Comparison of ENCODE assay signal across 8 cellular contexts in the genomic region with DNA sequence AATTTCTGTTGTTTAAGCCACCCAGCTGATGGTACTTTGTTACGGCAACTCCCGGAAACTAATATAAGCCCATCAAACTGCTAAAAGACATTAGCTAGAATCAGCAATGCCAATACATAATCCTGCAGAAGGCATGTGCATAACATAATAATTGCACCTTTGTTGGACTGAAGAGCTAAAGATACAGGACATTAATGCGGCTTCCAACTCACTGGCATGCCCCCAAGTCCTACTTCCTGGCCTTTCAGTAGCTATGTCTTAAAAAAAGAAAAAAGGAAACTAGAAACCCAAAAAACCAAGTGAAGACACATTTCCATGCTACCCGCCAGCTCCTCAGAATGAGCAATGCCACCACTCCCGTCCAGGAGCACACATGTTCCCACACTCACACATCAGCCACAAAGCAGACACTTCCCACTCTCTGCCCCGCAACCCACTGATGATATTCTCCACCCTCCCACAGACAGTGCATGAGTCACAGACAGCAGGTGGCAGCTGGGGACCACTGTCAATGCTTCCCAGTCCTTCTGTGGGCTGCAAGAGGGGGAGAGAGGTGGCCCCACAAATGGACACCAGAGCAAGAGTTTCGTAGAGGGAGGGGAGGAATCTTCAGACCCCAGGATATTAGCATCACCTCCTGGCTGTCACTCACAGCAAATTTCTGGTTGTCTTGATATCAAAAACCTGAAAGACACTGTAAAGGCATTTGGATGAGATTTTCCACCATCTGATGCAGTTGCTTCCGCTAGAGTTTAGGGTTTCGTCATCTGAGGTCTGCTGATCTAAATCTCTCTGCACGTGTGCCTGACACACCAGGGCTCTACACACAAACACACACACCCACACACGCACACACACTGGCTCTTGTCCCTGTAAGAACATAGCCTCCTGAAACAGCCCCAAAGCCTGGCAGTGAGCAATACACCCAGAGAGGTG. TPM values are rescaled to one million over a fixed set of nuclear protein-coding genes. Genes with fewer than 3 reads are reported as not detected.
A peak's percentile ranks its signal among the peaks of the same experiment; 100 is the strongest.
DNase-seq lines count a peak whose midpoint lies in the region; ATAC-seq, FAIRE-seq and TF ChIP-seq lines count a peak whose summit lies in the region.

No MANE protein-coding gene starts in this region.

- no peak for TF ChIP-seq POLR2A in K562 (conservative IDR thresholded peaks at IDR 0.05)

- in situ Hi-C loops in K562 (cut with MboI): no loop called here

- H3K4me3 ChIP-seq in K562 (no peak overlapping the region), left lung (no peak overlapping the region)

- H3K4me1 ChIP-seq in K562 (replicated peaks in 1 of 2; ENCODE audit: control insufficient read depth in 2 of 2, insufficient read depth in 2 of 2, low read length in 2 of 2) (peaks cover 6 to 11% of the 10 kb centered on the region in 2 experiments; a peak in 4 of 5 replicates), left lung (peaks cover 11 to 41% of the 10 kb centered on the region in 2 donors)

- intact Hi-C loops in K562 (cut with micrococcal nuclease): loop anchor here (1.0 to 5.0 kb wide), 3 partner anchors 57 to 118 kb away; no protein-coding TSS in a partner anchor
- intact Hi-C loops in left lung (cut with DNase I): no loop called here

- peak; percentile 69 to 72 for TF ChIP-seq RAD21 in K562 (CRISPR knock-in tag; conservative IDR thresholded peaks at IDR 0.05 in 1 of 2, IDR thresholded peaks at IDR 0.05 in 1 of 2)

- TF ChIP-seq EP300 in K562 (IDR thresholded peaks at IDR 0.05; ENCODE audit: low read length): no peak

- 36% methylated on average over 11 of the region's 11 CpGs for WGBS in K562 (ENCODE audit: insufficient coverage, low coverage, missing lambda C conversion rate)

- POLR2A ChIA-PET in K562 (lab: Yijun Ruan, JAX): interaction anchor here (0.5 to 1.6 kb wide), 4 partner anchors 9 to 1864 kb away, joined by 3 read pairs; no protein-coding TSS in a partner anchor

- peak; percentile 6 for FAIRE-seq in K562 (lab: Jason Lieb, UNC)

- no peaks in the 10 kb centered on the region for H3K79me2 ChIP-seq in K562 (ENCODE audit: control insufficient read depth, insufficient read depth, low read length)

- peak; percentile 46 for ATAC-seq in HG02884 (IDR thresholded peaks at IDR 0.05; ENCODE audit: unreplicated experiment)
- ATAC-seq in K562: peak; percentile 80
- ATAC-seq in left lung: peak; percentile 82

- DNase-seq in ELR (ENCODE audit: low read depth): peak; percentile 26
- DNase-seq in T-helper 9 cell: peak; percentile 53
- peak in 1 of 4 experiments; percentile 38 for DNase-seq in K562 (ENCODE audit: extremely low read depth in 1 of 4, low spot score in 3 of 4)
- peak in 1 of 2 donors; percentile 67 for DNase-seq in left lung
- DNase-seq in stimulated activated CD8-positive, alpha-beta memory T cell treated with anti-CD3 and anti-CD28 coated beads, Interleukin-12 subunit alpha, Interleukin-12 subunit beta, amount 100 ng/mL, for 1 hour (ENCODE audit: low read depth): peak; percentile 58
- DNase-seq in islet precursor cell: no peak
- no peak for DNase-seq in NCI-H524 treated with DMSO at 0.1 percent for 48 hours (lab: John Stamatoyannopoulos, UW)

- peaks cover 3% of the 10 kb centered on the region for H3K9me1 ChIP-seq in K562 (ENCODE audit: control insufficient read depth, insufficient read depth, low read length)

- H3K4me2 ChIP-seq in K562 (ENCODE audit: insufficient read depth, low read length): no peak overlapping the region; the same call in 1 of the 2 replicates

- no peak overlapping the region for H2AFZ ChIP-seq in K562 (ENCODE audit: low read depth, low read length)

- no peaks in the 10 kb centered on the region; the same call in 2 of the 3 replicates for H3K36me3 ChIP-seq in K562 (ENCODE audit: control insufficient read depth, insufficient read depth, low read length)
- H3K36me3 ChIP-seq in left lung: no peaks in the 10 kb centered on the region

- CTCF ChIA-PET in K562 (lab: Yijun Ruan, JAX; ENCODE audit: low intra/inter-chr PET ratio): no interaction called here

- TF ChIP-seq CTCF in K562 (IDR thresholded peaks at IDR 0.05 in 2 of 3, conservative IDR thresholded peaks at IDR 0.05 in 1 of 3; ENCODE audit: insufficient read depth in 2 of 3, low read depth in 1 of 3, low read length in 3 of 3) (peak; percentile 28 to 45 (median 42); a peak in 3 of 6 replicates), left lung (IDR thresholded peaks at IDR 0.05) (no peak)

- H3K27ac ChIP-seq in K562 (ENCODE audit: extremely low read depth, low read depth, low read length): no peak overlapping the region
- H3K27ac ChIP-seq in left lung: peak overlapping the region in 1 of 2 donors; percentile 43

- H3K9me3 ChIP-seq in K562 (replicated peaks; ENCODE audit: control insufficient read depth, insufficient read depth, low read depth, low read length) (no peaks in the 10 kb centered on the region), left lung (no peaks in the 10 kb centered on the region)

- no peak overlapping the region for H3K9ac ChIP-seq in K562 (ENCODE audit: insufficient read depth in 1 of 2, low read depth in 2 of 2, low read length in 2 of 2)

- H3K27me3 ChIP-seq in K562 (ENCODE audit: control insufficient read depth in 2 of 2, insufficient read depth in 2 of 2, low read length in 2 of 2): no peaks in the 10 kb centered on the region; a peak in 1 of 5 replicates
- no peaks in the 10 kb centered on the region for H3K27me3 ChIP-seq in left lung

- no TSS peak for BruUV-seq in K562 (replicated peaks; lab: Mats Ljungman, UMichigan)

- H4K20me1 ChIP-seq in K562 (replicated peaks; ENCODE audit: control insufficient read depth, insufficient read depth, low read length): peaks cover 4% of the 10 kb centered on the region

TF ChIP-seq in K562, 482 proteins besides CTCF, POLR2A, EP300 and RAD21 (continues in another document):
- TF ChIP-seq ZNF140 (CRISPR knock-in tag; IDR thresholded peaks at IDR 0.05): no peak
- TF ChIP-seq CHCHD3 (CRISPR knock-in tag; IDR thresholded peaks at IDR 0.05): no peak
- no peak for TF ChIP-seq KDM1A (IDR thresholded peaks at IDR 0.05)
- no peak for TF ChIP-seq ATF1 (CRISPR knock-in tag; IDR thresholded peaks at IDR 0.05)
- peak; percentile 23; the same call in 1 of the 2 replicates for TF ChIP-seq ATF1 (tag; IDR thresholded peaks at IDR 0.05)
- TF ChIP-seq, protein P1, sequence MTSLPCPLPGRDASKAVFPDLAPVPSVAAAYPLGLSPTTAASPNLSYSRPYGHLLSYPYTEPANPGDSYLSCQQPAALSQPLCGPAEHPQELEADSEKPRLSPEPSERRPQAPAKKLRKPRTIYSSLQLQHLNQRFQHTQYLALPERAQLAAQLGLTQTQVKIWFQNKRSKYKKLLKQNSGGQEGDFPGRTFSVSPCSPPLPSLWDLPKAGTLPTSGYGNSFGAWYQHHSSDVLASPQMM (CRISPR knock-in tag; IDR thresholded peaks at IDR 0.05): no peak
- TF ChIP-seq STAG1 (CRISPR knock-in tag; IDR thresholded peaks at IDR 0.05; ENCODE audit: borderline replicate concordance): peak; percentile 12; the same call in 1 of the 2 replicates
- TF ChIP-seq, protein P2, sequence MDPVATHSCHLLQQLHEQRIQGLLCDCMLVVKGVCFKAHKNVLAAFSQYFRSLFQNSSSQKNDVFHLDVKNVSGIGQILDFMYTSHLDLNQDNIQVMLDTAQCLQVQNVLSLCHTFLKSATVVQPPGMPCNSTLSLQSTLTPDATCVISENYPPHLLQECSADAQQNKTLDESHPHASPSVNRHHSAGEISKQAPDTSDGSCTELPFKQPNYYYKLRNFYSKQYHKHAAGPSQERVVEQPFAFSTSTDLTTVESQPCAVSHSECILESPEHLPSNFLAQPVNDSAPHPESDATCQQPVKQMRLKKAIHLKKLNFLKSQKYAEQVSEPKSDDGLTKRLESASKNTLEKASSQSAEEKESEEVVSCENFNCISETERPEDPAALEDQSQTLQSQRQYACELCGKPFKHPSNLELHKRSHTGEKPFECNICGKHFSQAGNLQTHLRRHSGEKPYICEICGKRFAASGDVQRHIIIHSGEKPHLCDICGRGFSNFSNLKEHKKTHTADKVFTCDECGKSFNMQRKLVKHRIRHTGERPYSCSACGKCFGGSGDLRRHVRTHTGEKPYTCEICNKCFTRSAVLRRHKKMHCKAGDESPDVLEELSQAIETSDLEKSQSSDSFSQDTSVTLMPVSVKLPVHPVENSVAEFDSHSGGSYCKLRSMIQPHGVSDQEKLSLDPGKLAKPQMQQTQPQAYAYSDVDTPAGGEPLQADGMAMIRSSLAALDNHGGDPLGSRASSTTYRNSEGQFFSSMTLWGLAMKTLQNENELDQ (CRISPR knock-in tag; IDR thresholded peaks at IDR 0.05; ENCODE audit: borderline replicate concordance): no peak

RNA-seq across cellular contexts. Expression of a gene that starts 32.8 kb away (rescaled TPM):
- total RNA-seq in K562 (2011; cell fraction: chromatin; rRNA removed; ENCODE audit: low replicate concordance): 13.1 and 17.7 TPM in 2 replicates
- 8.6 and 9.2 TPM in 2 replicates for total RNA-seq in K562 (2011; cell fraction: nucleolus; rRNA removed)
- 12.8 and 23.1 TPM in 2 replicates for total RNA-seq in K562 (2011; cell fraction: nucleoplasm; rRNA removed)
- 8.3 and 10.3 TPM in 2 replicates for total RNA-seq in K562 (2014; rRNA removed)
- total RNA-seq in K562 (2014; rRNA removed; fragmentation: Illumina TruSeq; extraction: Trizol): 10.8 and 11.0 TPM in 2 replicates
- 10.5 and 10.8 TPM in 2 replicates for total RNA-seq in K562 (2015; rRNA removed; fragmentation: Illumina TruSeq; extraction: Trizol)
- total RNA-seq in K562 (2021): 10.3 and 12.0 TPM in 2 replicates
- 3.6 and 3.8 TPM in 2 replicates for polyA plus RNA-seq in K562 (2011; rRNA removed)
- polyA plus RNA-seq in K562 (2011; cell fraction: cytosol; rRNA removed): 3.0 and 4.7 TPM in 2 replicates
- polyA plus RNA-seq in K562 (2011; cell fraction: nucleus; rRNA removed): 3.3 and 5.0 TPM in 2 replicates
- 3.6 and 6.6 TPM in 2 replicates for polyA plus RNA-seq in K562 (2012)
- 7.4 and 8.0 TPM in 2 replicates for polyA plus RNA-seq in K562 (2014; fragmentation: Illumina TruSeq; extraction: Trizol)
- 1 to 10 TPM; 5.4 to 5.9 TPM for polyA plus RNA-seq in K562 (2014; fragmentation: Nextera tagmentation; extraction: Ambion mirVana)
- 7.0 and 8.2 TPM in 2 replicates for polyA plus RNA-seq in K562 (2014; rRNA removed)
- polyA minus RNA-seq in K562 (2011; rRNA and poly(A)+ RNA removed): 7.9 and 8.5 TPM in 2 replicates
- polyA minus RNA-seq in K562 (2011; cell fraction: cytosol; rRNA and poly(A)+ RNA removed): 3.9 and 7.1 TPM in 2 replicates
- polyA minus RNA-seq in K562 (2011; cell fraction: nucleus; rRNA and poly(A)+ RNA removed): 8.1 and 9.6 TPM in 2 replicates
- 10 to 100 TPM in 1 of 2 donors, 1 to 10 TPM in 1; 8.7 to 19.6 TPM for total RNA-seq in left lung

Comparison
In these comparisons a context has a peak if more than half of its experiments do, and no peak if none do; other contexts are left out.
1. DNase-seq: peak in ELR (single experiment), T-helper 9 cell (single experiment) and stimulated activated CD8-positive, alpha-beta memory T cell treated with anti-CD3 and anti-CD28 coated beads, Interleukin-12 subunit alpha, Interleukin-12 subunit beta, amount 100 ng/mL, for 1 hour (single experiment); none in islet precursor cell (single experiment) and NCI-H524 treated with DMSO at 0.1 percent for 48 hours (single experiment).
2. CTCF ChIP-seq: peak in K562 (3 of 3); none in left lung (0 of 2).
3. Peak in every context shown above with its lines, with median percentiles within 50 percentile points of each other: ATAC-seq.